ENCODE assay signal across 9 cellular contexts in the genomic region with DNA sequence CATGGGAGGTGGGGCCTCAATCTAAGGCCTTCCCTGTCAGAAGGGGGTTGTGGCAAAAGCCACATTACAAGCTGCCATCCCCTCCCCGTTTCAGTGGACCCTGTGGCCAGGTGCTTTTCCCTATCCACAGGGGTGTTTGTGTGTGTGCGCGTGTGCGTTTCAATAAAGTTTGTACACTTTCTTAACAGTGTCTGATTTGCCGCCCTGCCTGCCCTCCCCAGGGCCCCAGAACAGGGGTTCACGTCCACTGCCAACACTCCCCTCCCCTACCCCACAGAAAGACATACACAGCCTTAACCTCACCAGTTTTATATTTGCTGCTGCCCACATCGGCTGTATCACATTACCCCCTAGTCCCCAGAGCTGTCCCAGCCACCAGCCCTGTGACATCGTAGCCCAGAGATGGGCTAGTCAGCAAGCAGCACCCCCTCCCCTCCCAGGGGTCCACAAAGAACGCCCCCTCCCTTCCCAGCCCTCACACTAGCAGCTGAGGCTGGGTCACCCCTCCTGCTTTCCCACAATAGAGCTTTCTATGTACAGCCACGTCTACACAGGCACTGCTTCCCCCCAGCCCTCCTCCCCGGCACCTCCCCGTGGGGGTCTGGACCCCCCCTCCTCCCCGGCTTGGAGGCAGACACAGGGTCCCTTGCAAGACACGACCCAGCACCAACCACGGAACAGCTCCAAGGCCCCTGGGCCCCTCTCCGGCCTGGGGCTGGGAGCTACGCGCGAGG. TPM values are rescaled to one million over a fixed set of nuclear protein-coding genes. Genes with fewer than 3 reads are reported as not detected.
DNase-seq lines count a peak whose midpoint lies in the region; ATAC-seq and TF ChIP-seq lines count a peak whose summit lies in the region.
"Had no signal": no experiment of that assay in that cellular context is flagged by ENCODE, and none has a peak within 500 bp of the region (broad histone marks: within the 10 kb centered on the region; RNA-seq: fewer than 3 reads in every experiment).

No MANE protein-coding gene starts in this region.

- CTCF ChIA-PET in activated CD8-positive, alpha-beta memory T cell treated with anti-CD3 and anti-CD28 coated beads, Interleukin-2, amount 10 ng/mL, durations not matched to agents 7 days and 5 days (lab: Charles Lee) = interaction anchor here (1.2 to 6.2 kb wide), 7 partner anchors 11 to 170 kb away, joined by 3 to 64 read pairs (median 6); a partner anchor contains a TSS
- CTCF ChIA-PET in activated CD8-positive, alpha-beta T cell treated with anti-CD3 and anti-CD28 coated beads for 36 hours (lab: Charles Lee) = interaction anchor here (0.7 to 6.2 kb wide), 12 partner anchors 8 to 409 kb away, joined by 3 to 51 read pairs (median 4); a partner anchor contains a TSS

- POLR2A ChIA-PET in activated CD8-positive, alpha-beta T cell treated with anti-CD3 and anti-CD28 coated beads for 36 hours (lab: Charles Lee) = interaction anchor here (1.0 to 1.6 kb wide), 3 partner anchors 32 to 170 kb away, joined by 3 to 5 read pairs (median 5); no protein-coding TSS in a partner anchor

- no peak for TF ChIP-seq POLR2A in testis (IDR thresholded peaks at IDR 0.05)

- H3K36me3 ChIP-seq in iPS-20b (ENCODE audit: insufficient read depth, low read depth, low read length) = peaks cover 9% of the 10 kb centered on the region; the same call in 1 of the 2 replicates
- H3K36me3 ChIP-seq in testis (ENCODE audit: low read depth, missing control alignments) = no peaks in the 10 kb centered on the region

- H3K9ac ChIP-seq in iPS-20b (ENCODE audit: low read depth, low read length) = peak overlapping the region; percentile 32; the same call in 1 of the 2 replicates

- peaks cover 5% of the 10 kb centered on the region for H3K36me3 Mint-ChIP-seq in activated CD8-positive, alpha-beta memory T cell treated with anti-CD3 and anti-CD28 coated beads, Interleukin-2, amount 10 ng/mL, durations not matched to agents 7 days and 5 days
- peaks cover 2% of the 10 kb centered on the region for H3K36me3 Mint-ChIP-seq in activated CD8-positive, alpha-beta T cell treated with anti-CD3 and anti-CD28 coated beads for 36 hours (ENCODE audit: low read depth)

- H3K4me1 ChIP-seq in iPS-20b (ENCODE audit: insufficient read depth, low read length) (no peaks in the 10 kb centered on the region), testis (no peaks in the 10 kb centered on the region)

- H3K27me3 ChIP-seq in iPS-20b (ENCODE audit: insufficient read depth, low read length) = peaks cover 5% of the 10 kb centered on the region; the same call in 1 of the 2 replicates
- no peaks in the 10 kb centered on the region for H3K27me3 ChIP-seq in testis

- DNase-seq in activated CD8-positive, alpha-beta memory T cell treated with anti-CD3 and anti-CD28 coated beads, Interleukin-2, amount 10 ng/mL, durations not matched to agents 7 days and 5 days = no peak
- DNase-seq in activated CD8-positive, alpha-beta memory T cell treated with anti-CD3 and anti-CD28 coated beads for 24 hours = no peak
- no peak for DNase-seq in activated CD8-positive, alpha-beta T cell treated with anti-CD3 and anti-CD28 coated beads for 36 hours
- no peak for DNase-seq in testis
- DNase-seq in amniotic stem cell (lab: John Stamatoyannopoulos, UW) = no peak
- DNase-seq: T1000 had no signal

- intact Hi-C loops in activated CD8-positive, alpha-beta T cell treated with anti-CD3 and anti-CD28 coated beads for 36 hours (cut with micrococcal nuclease) = no loop called here
- intact Hi-C loops in testis (cut with DNase I; ENCODE audit: low total_unique reads) = no loop called here

- peaks cover 14% of the 10 kb centered on the region for H3K4me1 Mint-ChIP-seq in activated CD8-positive, alpha-beta memory T cell treated with anti-CD3 and anti-CD28 coated beads, Interleukin-2, amount 10 ng/mL, durations not matched to agents 7 days and 5 days
- H3K4me1 Mint-ChIP-seq in activated CD8-positive, alpha-beta T cell treated with anti-CD3 and anti-CD28 coated beads for 36 hours (ENCODE audit: low read depth) = peaks cover 7% of the 10 kb centered on the region

- peak overlapping the region; percentile 43 for H3K4me3 Mint-ChIP-seq in activated CD8-positive, alpha-beta memory T cell treated with anti-CD3 and anti-CD28 coated beads, Interleukin-2, amount 10 ng/mL, durations not matched to agents 7 days and 5 days
- H3K4me3 Mint-ChIP-seq in activated CD8-positive, alpha-beta T cell treated with anti-CD3 and anti-CD28 coated beads for 36 hours = peak overlapping the region; percentile 24

- ATAC-seq in activated CD8-positive, alpha-beta memory T cell treated with anti-CD3 and anti-CD28 coated beads, Interleukin-2, amount 10 ng/mL, durations not matched to agents 7 days and 5 days = no peak
- ATAC-seq in activated CD8-positive, alpha-beta T cell treated with anti-CD3 and anti-CD28 coated beads for 36 hours = no peak
- ATAC-seq in HG03025 (IDR thresholded peaks at IDR 0.05; ENCODE audit: low FRiP score, unreplicated experiment) (no peak), GM21619 (IDR thresholded peaks at IDR 0.05; ENCODE audit: unreplicated experiment) (no peak)

- H3K9me3 Mint-ChIP-seq in activated CD8-positive, alpha-beta memory T cell treated with anti-CD3 and anti-CD28 coated beads, Interleukin-2, amount 10 ng/mL, durations not matched to agents 7 days and 5 days (ENCODE audit: low read depth) = no peaks in the 10 kb centered on the region
- H3K9me3 Mint-ChIP-seq in activated CD8-positive, alpha-beta T cell treated with anti-CD3 and anti-CD28 coated beads for 36 hours = no peaks in the 10 kb centered on the region

- H3K27ac Mint-ChIP-seq in activated CD8-positive, alpha-beta memory T cell treated with anti-CD3 and anti-CD28 coated beads, Interleukin-2, amount 10 ng/mL, durations not matched to agents 7 days and 5 days = no peak overlapping the region
- H3K27ac Mint-ChIP-seq in activated CD8-positive, alpha-beta T cell treated with anti-CD3 and anti-CD28 coated beads for 36 hours = no peak overlapping the region

- 40 to 44% methylated on average over 12 to 19 of the region's 19 CpGs for WGBS in testis, 2 donors

- H3K4me3 ChIP-seq in iPS-20b (ENCODE audit: low read length) = peak overlapping the region; percentile 57; the same call in 1 of the 2 replicates
- peak overlapping the region; percentile 34 to 47 for H3K4me3 ChIP-seq in testis

- H3K27ac ChIP-seq in iPS-20b (ENCODE audit: low read length) (no peak overlapping the region), testis (peak overlapping the region in 1 of 2 donors; percentile 56)

- no peaks in the 10 kb centered on the region for H3K9me3 ChIP-seq in iPS-20b (ENCODE audit: insufficient read depth, low read depth, low read length)
- H3K9me3 ChIP-seq in testis = no peaks in the 10 kb centered on the region

- H3K27me3 Mint-ChIP-seq in activated CD8-positive, alpha-beta memory T cell treated with anti-CD3 and anti-CD28 coated beads, Interleukin-2, amount 10 ng/mL, durations not matched to agents 7 days and 5 days = peaks cover 12% of the 10 kb centered on the region
- H3K27me3 Mint-ChIP-seq in activated CD8-positive, alpha-beta T cell treated with anti-CD3 and anti-CD28 coated beads for 36 hours = no peaks in the 10 kb centered on the region

- TF ChIP-seq CTCF in activated CD8-positive, alpha-beta T cell treated with anti-CD3 and anti-CD28 coated beads for 36 hours (IDR thresholded peaks at IDR 0.05) = no peak
- TF ChIP-seq CTCF in testis (IDR thresholded peaks at IDR 0.05) = no peak

RNA-seq across cellular contexts. Expression of a gene that starts 8.0 kb away (rescaled TPM):
- total RNA-seq in activated CD8-positive, alpha-beta memory T cell treated with anti-CD3 and anti-CD28 coated beads, Interleukin-2, amount 10 ng/mL, durations not matched to agents 7 days and 5 days = 10 to 100 TPM; 56.5 to 69.2 TPM
- total RNA-seq in activated CD8-positive, alpha-beta T cell treated with anti-CD3 and anti-CD28 coated beads for 36 hours = 10 to 100 TPM; 34.8 to 35.5 TPM
- 100 to 1,000 TPM; 263 to 489 TPM for total RNA-seq in testis
- polyA plus RNA-seq in testis (ENCODE audit: insufficient read depth, low read depth, low replicate concordance) = 161 TPM

RNA-seq across cellular contexts. Expression of a gene that starts 10.6 kb away (rescaled TPM):
- total RNA-seq in activated CD8-positive, alpha-beta memory T cell treated with anti-CD3 and anti-CD28 coated beads, Interleukin-2, amount 10 ng/mL, durations not matched to agents 7 days and 5 days = under 1 TPM in 1 of 2 experiments, not detected in 1; 0.26 TPM
- total RNA-seq in activated CD8-positive, alpha-beta T cell treated with anti-CD3 and anti-CD28 coated beads for 36 hours = under 1 TPM; 0.43 to 0.78 TPM
- 1 to 10 TPM; 2.0 to 3.6 TPM for total RNA-seq in testis
- polyA plus RNA-seq in testis (ENCODE audit: insufficient read depth, low read depth, low replicate concordance) = 1.3 TPM

RNA-seq across cellular contexts. Expression of a gene that starts 28.5 kb away (rescaled TPM):
- total RNA-seq in activated CD8-positive, alpha-beta memory T cell treated with anti-CD3 and anti-CD28 coated beads, Interleukin-2, amount 10 ng/mL, durations not matched to agents 7 days and 5 days = 100 to 1,000 TPM; 103 to 133 TPM
- total RNA-seq in activated CD8-positive, alpha-beta T cell treated with anti-CD3 and anti-CD28 coated beads for 36 hours = 100 to 1,000 TPM; 149 to 153 TPM
- total RNA-seq in testis = 100 to 1,000 TPM; 131 to 176 TPM
- polyA plus RNA-seq in testis (ENCODE audit: insufficient read depth, low read depth, low replicate concordance) = 141 TPM

RNA-seq across cellular contexts. Expression of a gene that starts 36.4 kb away (rescaled TPM):
- under 1 TPM; 0.09 to 0.44 TPM for total RNA-seq in activated CD8-positive, alpha-beta memory T cell treated with anti-CD3 and anti-CD28 coated beads, Interleukin-2, amount 10 ng/mL, durations not matched to agents 7 days and 5 days
- total RNA-seq in activated CD8-positive, alpha-beta T cell treated with anti-CD3 and anti-CD28 coated beads for 36 hours = 1 to 10 TPM; 1.1 to 1.7 TPM
- 1 to 10 TPM; 5.1 to 6.7 TPM for total RNA-seq in testis
- polyA plus RNA-seq in testis (ENCODE audit: insufficient read depth, low read depth, low replicate concordance) = 6.0 TPM

RNA-seq across cellular contexts. Expression of a gene that starts 44.7 kb away (rescaled TPM):
- total RNA-seq in activated CD8-positive, alpha-beta memory T cell treated with anti-CD3 and anti-CD28 coated beads, Interleukin-2, amount 10 ng/mL, durations not matched to agents 7 days and 5 days = under 1 TPM in 1 of 2 experiments, not detected in 1; 0.18 TPM
- total RNA-seq in activated CD8-positive, alpha-beta T cell treated with anti-CD3 and anti-CD28 coated beads for 36 hours = under 1 TPM in 1 of 2 experiments, not detected in 1; 0.22 TPM
- 10 to 100 TPM; 14.6 to 53.1 TPM for total RNA-seq in testis
- polyA plus RNA-seq in testis (ENCODE audit: insufficient read depth, low read depth, low replicate concordance) = 17.5 TPM
